ENCODE assay signal across 25 cellular contexts in the genomic region with DNA sequence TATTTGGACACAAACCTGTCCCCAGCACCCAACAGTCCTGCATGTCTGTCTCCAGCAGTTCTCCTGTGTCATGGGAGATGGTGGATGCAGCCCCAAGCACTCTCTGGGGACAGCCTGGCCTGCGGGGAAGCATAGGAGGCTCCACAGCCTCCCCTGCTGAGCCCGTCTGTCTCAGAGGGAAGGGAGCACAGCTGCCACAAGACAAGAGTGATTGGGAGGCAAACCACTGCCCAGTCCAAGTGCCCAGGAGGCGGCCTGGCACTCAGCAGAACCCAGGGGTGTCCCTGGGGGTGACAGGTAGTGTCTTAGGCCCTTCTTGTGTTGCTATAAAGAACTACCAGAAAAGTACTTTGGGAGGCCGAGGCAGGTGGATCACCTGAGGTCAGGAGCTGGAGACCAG.
"Had no signal": no experiment of that assay in that cellular context is flagged by ENCODE, and none has a peak within 500 bp of the region (broad histone marks: within the 10 kb centered on the region; RNA-seq: fewer than 3 reads in every experiment).

No MANE protein-coding gene starts in this region.

- H3K4me3 ChIP-seq: coronary artery, esophagus squamous epithelium, lung, neural progenitor cell, psoas muscle, sigmoid colon, stomach, thyroid gland, vagina had no signal

- DNase-seq: dermis blood vessel endothelial cell; effector memory CD4-positive, alpha-beta T cell; erythroblast; esophagus squamous epithelium; hypothalamus; immature natural killer cell; midbrain; naive thymus-derived CD4-positive, alpha-beta T cell; psoas muscle; right cardiac atrium; sigmoid colon; stimulated activated CD4-positive, alpha-beta T cell treated with anti-CD3 and anti-CD28 coated beads, Interleukin-2, amount 100 ng/mL, for 24 hours; stimulated activated CD4-positive, alpha-beta T cell treated with anti-CD3 and anti-CD28 coated beads, Interleukin-4, amount 100 ng/mL, for 24 hours; stimulated activated naive CD4-positive, alpha-beta T cell treated with Interleukin-2 at 50 U/mL for 16 hours; stomach; thyroid gland; trophoblast cell had no signal

- H3K9me3 Mint-ChIP-seq: immature natural killer cell; memory B cell; naive thymus-derived CD4-positive, alpha-beta T cell; nephron had no signal

- H3K4me3 Mint-ChIP-seq: immature natural killer cell; memory B cell; neural progenitor cell; stimulated activated effector memory CD8-positive, alpha-beta T cell treated with anti-CD3 and anti-CD28 coated beads, Interleukin-12 subunit alpha, Interleukin-12 subunit beta, amount 100 ng/mL, for 72 hours had no signal

- H3K27ac Mint-ChIP-seq: immature natural killer cell; memory B cell; naive thymus-derived CD4-positive, alpha-beta T cell; stimulated activated effector memory CD8-positive, alpha-beta T cell treated with anti-CD3 and anti-CD28 coated beads, Interleukin-12 subunit alpha, Interleukin-12 subunit beta, amount 100 ng/mL, for 72 hours had no signal

- H3K36me3 Mint-ChIP-seq: immature natural killer cell; memory B cell; naive thymus-derived CD4-positive, alpha-beta T cell; neural progenitor cell; stimulated activated effector memory CD8-positive, alpha-beta T cell treated with anti-CD3 and anti-CD28 coated beads, Interleukin-12 subunit alpha, Interleukin-12 subunit beta, amount 100 ng/mL, for 72 hours had no signal

- H3K4me1 Mint-ChIP-seq: immature natural killer cell; memory B cell; naive thymus-derived CD4-positive, alpha-beta T cell; stimulated activated effector memory CD8-positive, alpha-beta T cell treated with anti-CD3 and anti-CD28 coated beads, Interleukin-12 subunit alpha, Interleukin-12 subunit beta, amount 100 ng/mL, for 72 hours had no signal

- ATAC-seq: left lobe of liver; naive thymus-derived CD4-positive, alpha-beta T cell; psoas muscle; right cardiac atrium; stimulated activated effector memory CD8-positive, alpha-beta T cell treated with anti-CD3 and anti-CD28 coated beads, Interleukin-12 subunit alpha, Interleukin-12 subunit beta, amount 100 ng/mL, for 72 hours had no signal
